In the genomic region with DNA sequence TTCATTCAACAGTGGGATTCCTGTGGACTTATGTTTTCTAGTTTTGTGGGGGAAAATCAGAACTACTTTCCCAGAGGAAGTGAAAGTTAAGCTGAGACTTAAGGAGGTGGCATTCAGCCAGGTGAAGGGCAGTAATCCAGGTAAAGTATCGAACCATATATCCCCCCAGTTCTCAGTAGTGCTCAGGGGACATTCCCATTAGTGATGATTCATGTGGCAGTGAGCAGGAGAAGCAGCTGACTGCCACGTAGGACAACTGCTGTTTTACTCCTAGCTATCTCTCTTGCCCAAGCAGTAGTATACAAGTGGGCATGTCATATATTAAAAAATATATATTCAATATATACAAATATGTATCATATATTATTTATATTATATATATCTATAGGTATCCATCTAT, we compare ENCODE assay signal across 4 cellular contexts. TPM values are rescaled to one million over a fixed set of nuclear protein-coding genes. Genes with fewer than 3 reads are reported as not detected.
"Had no signal": no experiment of that assay in that cellular context is flagged by ENCODE, and none has a peak within 500 bp of the region (broad histone marks: within the 10 kb centered on the region; RNA-seq: fewer than 3 reads in every experiment).

No MANE protein-coding gene starts in this region.

RNA-seq across cellular contexts. Expression of gene NUTM2G, which starts 13.1 kb away (rescaled TPM):
- total RNA-seq: GM23248, H4, HT-29, IMR-90 had no signal
- polyA plus RNA-seq: GM23248, IMR-90 had no signal
